Comparison of ENCODE assay signal across 1 cellular context in genomic region chr5:67009028-67009427, GRCh38.
A peak's percentile ranks its signal among the peaks of the same experiment; 100 is the strongest.
TF ChIP-seq lines count a peak whose summit lies in the region.

No MANE protein-coding gene starts in this region.

TF ChIP-seq in HepG2, 621 proteins besides CTCF, POLR2A, EP300 and RAD21 (continued from another document and continues in another):
- TF ChIP-seq PRDM10 (CRISPR knock-in tag; IDR thresholded peaks at IDR 0.05; ENCODE audit: low read depth) (peak; percentile 64; the same call in 1 of the 2 replicates), ZNF605 (CRISPR knock-in tag; IDR thresholded peaks at IDR 0.05) (no peak), HOMEZ (CRISPR knock-in tag; IDR thresholded peaks at IDR 0.05; ENCODE audit: low read depth) (peak; percentile 32; the same call in 1 of the 2 replicates), ZGPAT (CRISPR knock-in tag; IDR thresholded peaks at IDR 0.05) (0 out of 2 replicates have a peak, but pooled peaks have one; percentile 24), THAP8 (CRISPR knock-in tag; IDR thresholded peaks at IDR 0.05; ENCODE audit: borderline replicate concordance) (no peak), BCL6 (CRISPR knock-in tag; IDR thresholded peaks at IDR 0.05) (peak; percentile 70), KAT8 (CRISPR knock-in tag; IDR thresholded peaks at IDR 0.05) (0 out of 2 replicates have a peak, but pooled peaks have one; percentile 49), FOXA3 (CRISPR knock-in tag; IDR thresholded peaks at IDR 0.05) (peak; percentile 82), ARID2 (CRISPR knock-in tag; IDR thresholded peaks at IDR 0.05; ENCODE audit: borderline replicate concordance) (no peak), ZNF672 (CRISPR knock-in tag; IDR thresholded peaks at IDR 0.05) (no peak), SOX13 (IDR thresholded peaks at IDR 0.05) (no peak), SOX13 (CRISPR knock-in tag; conservative IDR thresholded peaks at IDR 0.05 in 1 of 2, IDR thresholded peaks at IDR 0.05 in 1 of 2) (peak in 1 of 2 experiments; percentile 54; a peak in 1 of 4 replicates), ZNF644 (CRISPR knock-in tag; IDR thresholded peaks at IDR 0.05; ENCODE audit: low read depth) (0 out of 2 replicates have a peak, but pooled peaks have one; percentile 48), RARA (CRISPR knock-in tag; IDR thresholded peaks at IDR 0.05) (peak; percentile 23; the same call in 1 of the 2 replicates), ZNF800 (CRISPR knock-in tag; IDR thresholded peaks at IDR 0.05) (no peak), MED1 (CRISPR knock-in tag; IDR thresholded peaks at IDR 0.05) (no peak), ARID5B (CRISPR knock-in tag; IDR thresholded peaks at IDR 0.05) (peak; percentile 65), TFAP4 (IDR thresholded peaks at IDR 0.05; ENCODE audit: borderline replicate concordance, low read depth) (no peak), RFX3 (CRISPR knock-in tag; IDR thresholded peaks at IDR 0.05) (peak; percentile 60; the same call in 1 of the 2 replicates), SOX5 (CRISPR knock-in tag; IDR thresholded peaks at IDR 0.05; ENCODE audit: borderline replicate concordance) (peak; percentile 37; the same call in 1 of the 2 replicates), ZNF317 (CRISPR knock-in tag; IDR thresholded peaks at IDR 0.05) (peak; percentile 92), GATAD2A (CRISPR knock-in tag; IDR thresholded peaks at IDR 0.05) (peak; percentile 80), GMEB1 (CRISPR knock-in tag; IDR thresholded peaks at IDR 0.05; ENCODE audit: borderline replicate concordance) (no peak), NFE2L1 (CRISPR knock-in tag; IDR thresholded peaks at IDR 0.05; ENCODE audit: borderline replicate concordance) (no peak), ETV5 (CRISPR knock-in tag; IDR thresholded peaks at IDR 0.05; ENCODE audit: borderline replicate concordance) (peak; percentile 16; the same call in 1 of the 2 replicates), ZKSCAN8 (CRISPR knock-in tag; IDR thresholded peaks at IDR 0.05; ENCODE audit: borderline replicate concordance) (peak; percentile 95), ZNF367 (CRISPR knock-in tag; IDR thresholded peaks at IDR 0.05; ENCODE audit: borderline replicate concordance) (no peak), NCOA1 (CRISPR knock-in tag; IDR thresholded peaks at IDR 0.05) (no peak), SAP130 (CRISPR knock-in tag; IDR thresholded peaks at IDR 0.05; ENCODE audit: low read depth) (peak; percentile 37; the same call in 1 of the 2 replicates), FOXA1 (IDR thresholded peaks at IDR 0.05) (no peak), FOXA1 (CRISPR knock-in tag; IDR thresholded peaks at IDR 0.05) (peak; percentile 80), FOXP1 (IDR thresholded peaks at IDR 0.05) (no peak), FOXP1 (CRISPR knock-in tag; IDR thresholded peaks at IDR 0.05) (0 out of 2 replicates have a peak, but pooled peaks have one; percentile 11), DPF2 (CRISPR knock-in tag; IDR thresholded peaks at IDR 0.05; ENCODE audit: borderline replicate concordance, low read depth) (no peak), BRF2 (CRISPR knock-in tag; IDR thresholded peaks at IDR 0.05) (no peak), MAFK (conservative IDR thresholded peaks at IDR 0.05 in 1 of 2, IDR thresholded peaks at IDR 0.05 in 1 of 2; ENCODE audit: low read length in 2 of 2) (no peak), HIC2 (CRISPR knock-in tag; IDR thresholded peaks at IDR 0.05; ENCODE audit: low read depth) (no peak), ARNT2 (CRISPR knock-in tag; IDR thresholded peaks at IDR 0.05; ENCODE audit: low read depth) (no peak), PHB2 (IDR thresholded peaks at IDR 0.05; ENCODE audit: partially characterized antibody) (no peak), NFIB (CRISPR knock-in tag; IDR thresholded peaks at IDR 0.05; ENCODE audit: borderline replicate concordance) (no peak), MAF1 (CRISPR knock-in tag; IDR thresholded peaks at IDR 0.05; ENCODE audit: borderline replicate concordance) (no peak), SETDB1 (CRISPR knock-in tag; IDR thresholded peaks at IDR 0.05; ENCODE audit: borderline replicate concordance) (no peak)
